23 cellular contexts compared by ENCODE assay signal in genomic region chr6:148968636-148969270, GRCh38.
DNase-seq lines count a peak whose midpoint lies in the region; ATAC-seq, FAIRE-seq and TF ChIP-seq lines count a peak whose summit lies in the region.
"Had no signal": no experiment of that assay in that cellular context is flagged by ENCODE, and none has a peak within 500 bp of the region (broad histone marks: within the 10 kb centered on the region; RNA-seq: fewer than 3 reads in every experiment).

No MANE protein-coding gene starts in this region.

- no peak for TF ChIP-seq CTCF in GM23338 (conservative IDR thresholded peaks at IDR 0.05; ENCODE audit: low read depth in 2 of 2)

- H3K36me3 ChIP-seq in GM23338 (ENCODE audit: insufficient read depth): no peaks in the 10 kb centered on the region; the same call in 1 of the 2 replicates
- H3K36me3 ChIP-seq: breast epithelium, left lung had no signal

- no peak for ATAC-seq in GM23338
- ATAC-seq: activated CD8-positive, alpha-beta T cell treated with anti-CD3 and anti-CD28 coated beads, Interleukin-2, amount 10 ng/mL, durations not matched to agents 7 days and 5 days; activated T-cell treated with anti-CD3 and anti-CD28 coated beads, Interleukin-2, amount 50 U/mL, for 4 hours; PC-3 had no signal

- DNase-seq in GM23338 (ENCODE audit: low spot score): no peak
- DNase-seq in amniotic stem cell (lab: John Stamatoyannopoulos, UW): peak; percentile 16
- peak; percentile 66 for DNase-seq in fibroblast of peridontal ligament (ENCODE audit: extremely low read depth)
- DNase-seq in stromal cell of bone marrow (ENCODE audit: low read depth): peak; percentile 35
- DNase-seq in 8988T: no peak
- no peak for DNase-seq in stimulated activated naive CD4-positive, alpha-beta T cell (lab: John Stamatoyannopoulos, UW)
- no peak for DNase-seq in frontal cortex (ENCODE audit: low spot score in 2 of 2)
- DNase-seq: activated CD4-positive, CD25-positive, alpha-beta regulatory T cell; activated CD8-positive, alpha-beta T cell treated with anti-CD3 and anti-CD28 coated beads, Interleukin-2, amount 10 ng/mL, durations not matched to agents 7 days and 5 days; activated T-cell treated with anti-CD3 and anti-CD28 coated beads, Interleukin-2, amount 50 U/mL, for 4 hours; Calu3; dermis blood vessel endothelial cell; left lung; mucosa of descending colon; NCI-H526 treated with DMSO at 0.1 percent for 48 hours; PC-3; right cardiac atrium; stimulated activated naive CD4-positive, alpha-beta T cell treated with Interleukin-2 at 50 U/mL for 16 hours had no signal

- H3K4me3 Mint-ChIP-seq in GM23338: no peak overlapping the region
- H3K4me3 Mint-ChIP-seq: activated CD8-positive, alpha-beta T cell treated with anti-CD3 and anti-CD28 coated beads, Interleukin-2, amount 10 ng/mL, durations not matched to agents 7 days and 5 days; activated naive CD4-positive, alpha-beta T cell treated with anti-CD3 and anti-CD28 coated beads, Interleukin-2, amount 50 U/mL, for 24 hours; activated T-cell treated with anti-CD3 and anti-CD28 coated beads, Interleukin-2, amount 50 U/mL, for 4 hours; T-helper 2 cell treated with Interferon-gamma antibody and Interleukin-4, amounts not matched to agents 5 μg/mL and 100 μg/mL, for 36 hours had no signal

- H3K27me3 ChIP-seq in GM23338 (ENCODE audit: insufficient read depth): no peaks in the 10 kb centered on the region
- H3K27me3 ChIP-seq: breast epithelium had no signal

- H3K27ac ChIP-seq in GM23338 (ENCODE audit: low read depth): no peak overlapping the region
- H3K27ac ChIP-seq: BLaER1 treated with 17β-estradiol and CSF1 and Interleukin-3, amounts not matched to agents 10 nM and 100 nM; breast epithelium; left lung had no signal

- H3K79me2 ChIP-seq in GM23338 (replicated peaks; ENCODE audit: insufficient read depth): no peaks in the 10 kb centered on the region; the same call in 1 of the 2 replicates

- no peaks in the 10 kb centered on the region for H3K9me3 Mint-ChIP-seq in GM23338
- H3K9me3 Mint-ChIP-seq: activated naive CD4-positive, alpha-beta T cell treated with anti-CD3 and anti-CD28 coated beads, Interleukin-2, amount 50 U/mL, for 24 hours; activated T-cell treated with anti-CD3 and anti-CD28 coated beads, Interleukin-2, amount 50 U/mL, for 4 hours; T-helper 2 cell treated with Interferon-gamma antibody and Interleukin-4, amounts not matched to agents 5 μg/mL and 100 μg/mL, for 36 hours had no signal

- peaks cover 42% of the 10 kb centered on the region for H3K36me3 Mint-ChIP-seq in GM23338 (ENCODE audit: low read depth)
- H3K36me3 Mint-ChIP-seq: activated naive CD4-positive, alpha-beta T cell treated with anti-CD3 and anti-CD28 coated beads, Interleukin-2, amount 50 U/mL, for 24 hours had no signal

- no peak overlapping the region for H3K4me3 ChIP-seq in GM23338
- H3K4me3 ChIP-seq: BLaER1 treated with 17β-estradiol and CSF1 and Interleukin-3, amounts not matched to agents 10 nM and 100 nM; breast epithelium; left lung; mucosa of descending colon had no signal

- H3K9me2 ChIP-seq in GM23338 (ENCODE audit: insufficient read depth): no peaks in the 10 kb centered on the region; the same call in 1 of the 2 replicates

- H3K27ac Mint-ChIP-seq in GM23338: no peak overlapping the region
- H3K27ac Mint-ChIP-seq: activated CD8-positive, alpha-beta T cell treated with anti-CD3 and anti-CD28 coated beads, Interleukin-2, amount 10 ng/mL, durations not matched to agents 7 days and 5 days; activated naive CD4-positive, alpha-beta T cell treated with anti-CD3 and anti-CD28 coated beads, Interleukin-2, amount 50 U/mL, for 24 hours; T-helper 2 cell treated with Interferon-gamma antibody and Interleukin-4, amounts not matched to agents 5 μg/mL and 100 μg/mL, for 36 hours had no signal

- peaks cover 30% of the 10 kb centered on the region for H3K27me3 Mint-ChIP-seq in GM23338 (ENCODE audit: insufficient read depth, low read depth, poor library complexity)

- H3F3A ChIP-seq in GM23338 (replicated peaks; ENCODE audit: low read depth): no peaks in the 10 kb centered on the region

- H3K4me2 ChIP-seq in GM23338: 0 out of 2 replicates have a peak overlapping the region, but pooled peaks have one; percentile 22

- peaks cover 61% of the 10 kb centered on the region for H3K4me1 ChIP-seq in GM23338 (ENCODE audit: insufficient read depth)
- H3K4me1 ChIP-seq: breast epithelium, left lung had no signal

- H4K20me1 ChIP-seq in GM23338 (replicated peaks; ENCODE audit: insufficient read depth): no peaks in the 10 kb centered on the region

- FAIRE-seq in frontal cortex (lab: Jason Lieb, UNC): no peak
- FAIRE-seq: endothelial cell of umbilical vein had no signal

- H2AFZ ChIP-seq in GM23338: no peak overlapping the region

- peaks cover 82% of the 10 kb centered on the region for H3K4me1 Mint-ChIP-seq in GM23338

TF ChIP-seq in GM23338, 12 proteins besides CTCF, POLR2A, EP300 and RAD21 (continues in another document):
- TF ChIP-seq CREB1 (CRISPR knock-in tag; IDR thresholded peaks at IDR 0.05; ENCODE audit: low read depth) (no peak), ETS1 (IDR thresholded peaks at IDR 0.05) (no peak), REST (IDR thresholded peaks at IDR 0.05; ENCODE audit: unreplicated experiment) (no peak), NANOG (IDR thresholded peaks at IDR 0.05; ENCODE audit: borderline replicate concordance) (no peak), JUNB (IDR thresholded peaks at IDR 0.05; ENCODE audit: unreplicated experiment) (no peak), POLR2AphosphoS5 (IDR thresholded peaks at IDR 0.05; ENCODE audit: low read depth) (no peak)

Comparison
In these comparisons a context has a peak if more than half of its experiments do, and no peak if none do; other contexts are left out.
1. DNase-seq: peak in amniotic stem cell (single experiment), fibroblast of peridontal ligament (single experiment) and stromal cell of bone marrow (single experiment); none in GM23338 (single experiment), 8988T (single experiment), stimulated activated naive CD4-positive, alpha-beta T cell (0 of 6) and frontal cortex (0 of 2).